In the genomic region with DNA sequence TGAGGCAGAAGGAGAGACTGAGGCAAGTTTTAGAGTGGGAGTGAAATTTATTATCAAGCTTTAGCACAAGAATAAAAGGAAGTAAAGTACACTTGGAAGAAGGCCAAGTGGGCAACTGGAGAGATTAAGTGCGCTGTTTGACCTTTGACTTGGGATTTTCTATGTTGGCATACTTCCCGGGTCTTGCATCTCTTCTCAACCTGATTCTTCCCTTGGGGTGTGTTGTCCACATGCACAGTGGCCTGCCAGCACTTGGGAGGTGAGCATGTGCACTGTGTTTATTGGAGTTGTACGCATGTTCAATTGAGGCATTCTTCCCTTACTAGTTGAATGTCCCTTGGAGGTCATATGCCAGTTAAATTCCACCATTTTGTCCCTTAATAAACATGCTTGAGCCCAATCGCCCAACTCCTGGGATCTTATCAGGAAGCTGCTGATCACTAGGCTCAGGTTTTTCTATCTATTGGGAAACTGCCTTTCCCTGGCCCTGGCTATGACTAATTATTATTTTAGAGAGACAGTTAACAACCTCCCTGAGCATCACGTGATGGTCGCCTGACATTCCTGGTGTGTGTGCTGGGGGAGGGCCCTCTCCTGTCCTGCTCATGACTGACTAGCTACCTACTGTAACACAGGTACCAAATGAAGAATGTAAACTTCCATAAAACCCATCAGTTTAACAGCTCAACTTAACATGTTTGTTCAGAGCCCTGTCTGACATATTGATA, we compare ENCODE assay signal across 14 cellular contexts.
A peak's percentile ranks its signal among the peaks of the same experiment; 100 is the strongest.
DNase-seq lines count a peak whose midpoint lies in the region; ATAC-seq and TF ChIP-seq lines count a peak whose summit lies in the region.
"Had no signal": no experiment of that assay in that cellular context is flagged by ENCODE, and none has a peak within 500 bp of the region (broad histone marks: within the 10 kb centered on the region; RNA-seq: fewer than 3 reads in every experiment).

No MANE protein-coding gene starts in this region.

- DNase-seq in Calu3, result peak; percentile 35
- DNase-seq in M059J (ENCODE audit: low read depth), result peak; percentile 76
- peak; percentile 61 for DNase-seq in amniotic epithelial cell (ENCODE audit: low read depth)
- peak; percentile 79 for DNase-seq in kidney tubule cell (ENCODE audit: low spot score)
- no peak for DNase-seq in tibial artery
- no peak for DNase-seq in activated CD4-positive, alpha-beta memory T cell treated with anti-CD3 and anti-CD28 coated beads, Interleukin-2, amount 10 ng/mL, durations not matched to agents 7 days and 5 days
- no peak for DNase-seq in NK-92 (lab: John Stamatoyannopoulos, UW; ENCODE audit: unreplicated experiment)
- DNase-seq: activated CD4-positive, alpha-beta T cell treated with anti-CD3 and anti-CD28 coated beads, Interleukin-2, amount 10 ng/mL, durations not matched to agents 7 days and 5 days; aorta; NCI-H2107; upper lobe of right lung had no signal

- TF ChIP-seq CTCF in Calu3 (IDR thresholded peaks at IDR 0.05; ENCODE audit: unreplicated experiment) (no peak), tibial artery (IDR thresholded peaks at IDR 0.05) (no peak)

- no peak overlapping the region for H3K27ac ChIP-seq in tibial artery
- H3K27ac ChIP-seq: upper lobe of right lung had no signal

- CTCF ChIA-PET in Calu3 (lab: Charles Lee), result interaction anchor here (1.0 kb wide), 1 partner anchor 38 kb away, joined by 3 read pairs; no protein-coding TSS in a partner anchor
- CTCF ChIA-PET in activated CD4-positive, alpha-beta memory T cell treated with anti-CD3 and anti-CD28 coated beads, Interleukin-2, amount 10 ng/mL, durations not matched to agents 7 days and 5 days (lab: Charles Lee), result interaction anchor here (1.3 kb wide), 2 partner anchors 7 to 18 kb away, joined by 3 to 4 read pairs; no protein-coding TSS in a partner anchor

- peaks cover 3% of the 10 kb centered on the region for H3K9me3 Mint-ChIP-seq in Calu3 (ENCODE audit: low read depth, unreplicated experiment)
- H3K9me3 Mint-ChIP-seq in activated CD4-positive, alpha-beta memory T cell treated with anti-CD3 and anti-CD28 coated beads, Interleukin-2, amount 10 ng/mL, durations not matched to agents 7 days and 5 days, result no peaks in the 10 kb centered on the region
- H3K9me3 Mint-ChIP-seq: activated CD4-positive, alpha-beta T cell treated with anti-CD3 and anti-CD28 coated beads, Interleukin-2, amount 10 ng/mL, durations not matched to agents 7 days and 5 days; activated T-helper 2 cell treated with anti-CD3 and anti-CD28 coated beads, Interferon-gamma antibody, Interleukin-2, Interleukin-4, amounts not matched to agents 10 μg/mL and 5 μg/mL and 100 μg/mL, durations not matched to agents 14 hours and 24 hours and 36 hours; T-helper 1 cell treated with Interleukin-12 subunit alpha and Interleukin-12 subunit beta and Interleukin-4 antibody, amounts not matched to agents 30 μg/mL and 1 μg/mL, for 36 hours had no signal

- H3K4me1 ChIP-seq in tibial artery, result no peaks in the 10 kb centered on the region
- H3K4me1 ChIP-seq: upper lobe of right lung had no signal

- H3K9me3 ChIP-seq in tibial artery, result no peaks in the 10 kb centered on the region
- H3K9me3 ChIP-seq: upper lobe of right lung had no signal

- no peak overlapping the region for H3K4me3 ChIP-seq in tibial artery
- H3K4me3 ChIP-seq: upper lobe of right lung had no signal

- no peaks in the 10 kb centered on the region for H3K36me3 ChIP-seq in tibial artery
- H3K36me3 ChIP-seq: upper lobe of right lung had no signal

- no peak for ATAC-seq in GM21619 (IDR thresholded peaks at IDR 0.05; ENCODE audit: unreplicated experiment)

- H3K27me3 ChIP-seq in tibial artery, result no peaks in the 10 kb centered on the region
- H3K27me3 ChIP-seq: upper lobe of right lung had no signal

- H3K27ac Mint-ChIP-seq in Calu3 (ENCODE audit: unreplicated experiment), result peak overlapping the region; percentile 22
- H3K27ac Mint-ChIP-seq in activated CD4-positive, alpha-beta memory T cell treated with anti-CD3 and anti-CD28 coated beads, Interleukin-2, amount 10 ng/mL, durations not matched to agents 7 days and 5 days, result no peak overlapping the region
- H3K27ac Mint-ChIP-seq: activated CD4-positive, alpha-beta T cell treated with anti-CD3 and anti-CD28 coated beads, Interleukin-2, amount 10 ng/mL, durations not matched to agents 7 days and 5 days; activated T-helper 2 cell treated with anti-CD3 and anti-CD28 coated beads, Interferon-gamma antibody, Interleukin-2, Interleukin-4, amounts not matched to agents 10 μg/mL and 5 μg/mL and 100 μg/mL, durations not matched to agents 14 hours and 24 hours and 36 hours; T-helper 1 cell treated with Interleukin-12 subunit alpha and Interleukin-12 subunit beta and Interleukin-4 antibody, amounts not matched to agents 30 μg/mL and 1 μg/mL, for 36 hours had no signal

- H3K4me1 Mint-ChIP-seq in Calu3 (ENCODE audit: low read depth, unreplicated experiment), result peaks cover 26% of the 10 kb centered on the region
- no peaks in the 10 kb centered on the region for H3K4me1 Mint-ChIP-seq in activated CD4-positive, alpha-beta memory T cell treated with anti-CD3 and anti-CD28 coated beads, Interleukin-2, amount 10 ng/mL, durations not matched to agents 7 days and 5 days

- peaks cover 7% of the 10 kb centered on the region for H3K36me3 Mint-ChIP-seq in Calu3 (ENCODE audit: insufficient read depth, unreplicated experiment)
- no peaks in the 10 kb centered on the region for H3K36me3 Mint-ChIP-seq in activated CD4-positive, alpha-beta memory T cell treated with anti-CD3 and anti-CD28 coated beads, Interleukin-2, amount 10 ng/mL, durations not matched to agents 7 days and 5 days (ENCODE audit: low read depth)

- intact Hi-C loops in Calu3 (cut with micrococcal nuclease; ENCODE audit: unreplicated experiment) (no loop called here), tibial artery (cut with DNase I; ENCODE audit: low total_unique reads) (no loop called here)

- POLR2A ChIA-PET in activated CD4-positive, alpha-beta memory T cell treated with anti-CD3 and anti-CD28 coated beads, Interleukin-2, amount 10 ng/mL, durations not matched to agents 7 days and 5 days (lab: Charles Lee), result no interaction called here

- peak overlapping the region; percentile 7 for H3K4me3 Mint-ChIP-seq in Calu3 (ENCODE audit: low read depth, unreplicated experiment)
- H3K4me3 Mint-ChIP-seq in activated CD4-positive, alpha-beta memory T cell treated with anti-CD3 and anti-CD28 coated beads, Interleukin-2, amount 10 ng/mL, durations not matched to agents 7 days and 5 days, result no peak overlapping the region
- H3K4me3 Mint-ChIP-seq: activated CD4-positive, alpha-beta T cell treated with anti-CD3 and anti-CD28 coated beads, Interleukin-2, amount 10 ng/mL, durations not matched to agents 7 days and 5 days; T-helper 1 cell treated with Interleukin-12 subunit alpha and Interleukin-12 subunit beta and Interleukin-4 antibody, amounts not matched to agents 30 μg/mL and 1 μg/mL, for 36 hours had no signal

- no TSS peak for BruUV-seq in Calu3 (replicated peaks; lab: Mats Ljungman, UMichigan)

- H3K27me3 Mint-ChIP-seq in Calu3 (ENCODE audit: unreplicated experiment), result no peaks in the 10 kb centered on the region
- peaks cover 12% of the 10 kb centered on the region for H3K27me3 Mint-ChIP-seq in activated CD4-positive, alpha-beta memory T cell treated with anti-CD3 and anti-CD28 coated beads, Interleukin-2, amount 10 ng/mL, durations not matched to agents 7 days and 5 days

Comparison
In these comparisons a context has a peak if more than half of its experiments do, and no peak if none do; other contexts are left out.
1. DNase-seq: peak in Calu3 (single experiment), M059J (single experiment), amniotic epithelial cell (single experiment) and kidney tubule cell (single experiment); none in tibial artery (0 of 2), activated CD4-positive, alpha-beta memory T cell treated with anti-CD3 and anti-CD28 coated beads, Interleukin-2, amount 10 ng/mL, durations not matched to agents 7 days and 5 days (single experiment) and NK-92 (single experiment).